Comparison of ENCODE assay signal across 24 cellular contexts in genomic region chr14:37857774-37858266, GRCh38.
DNase-seq lines count a peak whose midpoint lies in the region; ATAC-seq, FAIRE-seq and TF ChIP-seq lines count a peak whose summit lies in the region.
"Had no signal": no experiment of that assay in that cellular context is flagged by ENCODE, and none has a peak within 500 bp of the region (broad histone marks: within the 10 kb centered on the region; RNA-seq: fewer than 3 reads in every experiment).

No MANE protein-coding gene starts in this region.

- in situ Hi-C loops in HepG2 (cut with HindIII; ENCODE audit: extremely low pct_ligation_motif_present, low pct_unique_long_range_greater_than_20kb) (no loop called here), GM12878 (cut with MboI) (no loop called here)

- H3K4me1 ChIP-seq in HepG2 (ENCODE audit: insufficient read depth, low read length) = peaks cover 27% of the 10 kb centered on the region
- H3K4me1 ChIP-seq in right lobe of liver = peaks cover 0 to 4% (median 0%) of the 10 kb centered on the region in 4 donors
- no peaks in the 10 kb centered on the region for H3K4me1 ChIP-seq in GM12878 (ENCODE audit: control insufficient read depth, insufficient read depth, low read length)
- H3K4me1 ChIP-seq: A549, BE2C, BLaER1 had no signal

- H3K4me3 ChIP-seq in HepG2 (replicated peaks in 1 of 3; ENCODE audit: insufficient read depth in 1 of 3, low read depth in 2 of 3, low read length in 3 of 3) = no peak overlapping the region
- no peak overlapping the region for H3K4me3 ChIP-seq in right lobe of liver
- H3K4me3 ChIP-seq in GM12878 = no peak overlapping the region
- H3K4me3 ChIP-seq: A549, BLaER1 had no signal

- BruUV-seq in HepG2 (replicated peaks; lab: Mats Ljungman, UMichigan) (no TSS peak), GM12878 (replicated peaks; lab: Mats Ljungman, UMichigan) (no TSS peak)

- H4K20me1 ChIP-seq in HepG2 (ENCODE audit: insufficient read depth, low read length) (no peaks in the 10 kb centered on the region), GM12878 (ENCODE audit: control insufficient read depth, insufficient read depth) (no peaks in the 10 kb centered on the region)
- H4K20me1 ChIP-seq: BLaER1 had no signal

- TF ChIP-seq EP300 in HepG2 (IDR thresholded peaks at IDR 0.05; ENCODE audit: low read depth in 2 of 2, low read length in 2 of 2) = no peak
- TF ChIP-seq EP300 in HepG2 (CRISPR knock-in tag; IDR thresholded peaks at IDR 0.05; ENCODE audit: borderline replicate concordance) = no peak
- TF ChIP-seq EP300 in GM12878 (IDR thresholded peaks at IDR 0.05; ENCODE audit: borderline replicate concordance in 1 of 2, control insufficient read depth in 1 of 2, low read depth in 2 of 2, low read length in 2 of 2) = no peak

- TF ChIP-seq POLR2A in HepG2 (IDR thresholded peaks at IDR 0.05; ENCODE audit: insufficient read depth in 1 of 2, low read depth in 2 of 2, low read length in 2 of 2) (no peak), right lobe of liver (IDR thresholded peaks at IDR 0.05) (no peak), GM12878 (IDR thresholded peaks at IDR 0.05; ENCODE audit: low read depth, low read length) (no peak)

- no peak overlapping the region for H3K27ac Mint-ChIP-seq in stimulated activated effector memory CD8-positive, alpha-beta T cell treated with anti-CD3 and anti-CD28 coated beads, Interleukin-12 subunit alpha, Interleukin-12 subunit beta, amount 100 ng/mL, for 72 hours
- H3K27ac Mint-ChIP-seq: CD14-positive monocyte; CD4-positive, CD25-positive, alpha-beta regulatory T cell; CD8-positive, alpha-beta memory T cell had no signal

- POLR2A ChIA-PET in HepG2 (lab: Yijun Ruan, JAX) = interaction anchor here (1.0 kb wide), 1 partner anchor 13 kb away, joined by 4 read pairs; no protein-coding TSS in a partner anchor
- POLR2A ChIA-PET in GM12878 (lab: Charles Lee) = no interaction called here

- 97% methylated on average over 2 of the region's 2 CpGs for WGBS in HepG2 (ENCODE audit: low lambda C conversion rate)
- WGBS in right lobe of liver (ENCODE audit: insufficient coverage, low coverage, low lambda C conversion rate, missing lambda C conversion rate) = 89% methylated on average over 2 of the region's 2 CpGs
- 5% methylated on average over 1 of the region's 2 CpGs for WGBS in GM12878 (ENCODE audit: insufficient coverage, insufficient replicate concordance, low lambda C conversion rate, missing lambda C conversion rate)

- no peaks in the 10 kb centered on the region for H3K27me3 ChIP-seq in HepG2 (ENCODE audit: control insufficient read depth in 1 of 2, insufficient read depth in 2 of 2, low read length in 2 of 2)
- no peaks in the 10 kb centered on the region for H3K27me3 ChIP-seq in right lobe of liver
- H3K27me3 ChIP-seq in GM12878 (replicated peaks in 1 of 2; ENCODE audit: control insufficient read depth in 2 of 2, insufficient read depth in 2 of 2, low read length in 1 of 2) = no peaks in the 10 kb centered on the region
- H3K27me3 ChIP-seq: BLaER1 had no signal

- H3K79me2 ChIP-seq in HepG2 (ENCODE audit: insufficient read depth, low read length) (no peaks in the 10 kb centered on the region), GM12878 (ENCODE audit: control insufficient read depth, insufficient read depth, low read length) (no peaks in the 10 kb centered on the region)

- intact Hi-C loops in HepG2 (cut with micrococcal nuclease; ENCODE audit: unreplicated experiment) = no loop called here
- intact Hi-C loops in right lobe of liver (cut with DNase I) = no loop called here
- intact Hi-C loops in GM12878 (cut with micrococcal nuclease; ENCODE audit: unreplicated experiment) = no loop called here

- FAIRE-seq in HepG2 (lab: Jason Lieb, UNC) (no peak), GM12878 (lab: Jason Lieb, UNC) (no peak)
- FAIRE-seq: A549, GM12891 had no signal

- H2AFZ ChIP-seq in HepG2 (ENCODE audit: low read length) (no peak overlapping the region), GM12878 (ENCODE audit: control insufficient read depth, low read depth, low read length) (no peak overlapping the region)

- TF ChIP-seq RAD21 in HepG2 (CRISPR knock-in tag; IDR thresholded peaks at IDR 0.05) (no peak), GM12878 (IDR thresholded peaks at IDR 0.05; ENCODE audit: insufficient read depth, low read depth, low read length) (no peak)

- H3K4me1 Mint-ChIP-seq in stimulated activated effector memory CD8-positive, alpha-beta T cell treated with anti-CD3 and anti-CD28 coated beads, Interleukin-12 subunit alpha, Interleukin-12 subunit beta, amount 100 ng/mL, for 72 hours = no peaks in the 10 kb centered on the region
- H3K4me1 Mint-ChIP-seq: CD14-positive monocyte; CD4-positive, alpha-beta memory T cell; CD4-positive, CD25-positive, alpha-beta regulatory T cell; CD8-positive, alpha-beta memory T cell had no signal

- H3K36me3 Mint-ChIP-seq in stimulated activated effector memory CD8-positive, alpha-beta T cell treated with anti-CD3 and anti-CD28 coated beads, Interleukin-12 subunit alpha, Interleukin-12 subunit beta, amount 100 ng/mL, for 72 hours = no peaks in the 10 kb centered on the region
- H3K36me3 Mint-ChIP-seq: CD14-positive monocyte; CD4-positive, alpha-beta memory T cell; CD4-positive, CD25-positive, alpha-beta regulatory T cell; CD8-positive, alpha-beta memory T cell had no signal

- H3K27ac ChIP-seq in HepG2 (ENCODE audit: extremely low read length, insufficient read depth, low read length) = no peak overlapping the region
- H3K27ac ChIP-seq in right lobe of liver = no peak overlapping the region
- H3K27ac ChIP-seq in GM12878 (ENCODE audit: control insufficient read depth, insufficient read depth) = no peak overlapping the region
- H3K27ac ChIP-seq: 22Rv1, A549, BLaER1 had no signal

- no peaks in the 10 kb centered on the region for H3K36me3 ChIP-seq in HepG2 (replicated peaks in 1 of 2; ENCODE audit: control insufficient read depth in 1 of 2, insufficient read depth in 2 of 2, low read length in 2 of 2)
- no peaks in the 10 kb centered on the region for H3K36me3 ChIP-seq in right lobe of liver
- no peaks in the 10 kb centered on the region for H3K36me3 ChIP-seq in GM12878 (ENCODE audit: control insufficient read depth in 2 of 2, insufficient read depth in 2 of 2, low read length in 1 of 2)
- H3K36me3 ChIP-seq: BE2C, BLaER1 had no signal

- H3K9ac ChIP-seq in HepG2 (ENCODE audit: insufficient read depth, low read depth, low read length) (no peak overlapping the region), GM12878 (ENCODE audit: control insufficient read depth, insufficient read depth, low read length) (no peak overlapping the region)
- H3K9ac ChIP-seq: BLaER1 had no signal

- RAD21 ChIA-PET in GM12878 (lab: Charles Lee; ENCODE audit: unreplicated experiment) = no interaction called here

- no peak for ATAC-seq in HepG2
- ATAC-seq in right lobe of liver = no peak
- no peak for ATAC-seq in GM12878
- ATAC-seq in stimulated activated effector memory CD8-positive, alpha-beta T cell treated with anti-CD3 and anti-CD28 coated beads, Interleukin-12 subunit alpha, Interleukin-12 subunit beta, amount 100 ng/mL, for 72 hours = peak; percentile 37
- ATAC-seq: A549 had no signal

- peaks cover 4% of the 10 kb centered on the region for H3K9me3 Mint-ChIP-seq in stimulated activated effector memory CD8-positive, alpha-beta T cell treated with anti-CD3 and anti-CD28 coated beads, Interleukin-12 subunit alpha, Interleukin-12 subunit beta, amount 100 ng/mL, for 72 hours
- H3K9me3 Mint-ChIP-seq: CD14-positive monocyte; CD8-positive, alpha-beta memory T cell had no signal

- no peaks in the 10 kb centered on the region for H3K9me3 ChIP-seq in HepG2 (ENCODE audit: low read length)
- no peaks in the 10 kb centered on the region for H3K9me3 ChIP-seq in right lobe of liver
- no peaks in the 10 kb centered on the region for H3K9me3 ChIP-seq in GM12878 (replicated peaks; ENCODE audit: control insufficient read depth, insufficient read depth, low read length)
- H3K9me3 ChIP-seq: A549, BE2C, BLaER1 had no signal

- no peak for TF ChIP-seq CTCF in HepG2 (CRISPR knock-in tag; IDR thresholded peaks at IDR 0.05)
- TF ChIP-seq CTCF in right lobe of liver (IDR thresholded peaks at IDR 0.05) = no peak
- TF ChIP-seq CTCF in GM12878 (IDR thresholded peaks at IDR 0.05 in 2 of 3, conservative IDR thresholded peaks at IDR 0.05 in 1 of 3; ENCODE audit: control insufficient read depth in 2 of 3, extremely low read depth in 1 of 3, insufficient read depth in 1 of 3, low read depth in 3 of 3, low read length in 3 of 3) = no peak

- SMC1A ChIA-PET in GM12878 (lab: Charles Lee; ENCODE audit: uncharacterized antibody, unreplicated experiment) = no interaction called here

- DNase-seq in HepG2 (ENCODE audit: low spot score) (no peak), right lobe of liver (no peak), GM12878 (ENCODE audit: low read depth, low spot score) (no peak), GM19238 (ENCODE audit: insufficient read length, low spot score) (no peak), NCI-H2081 (lab: John Stamatoyannopoulos, UW) (no peak)
- no peak for DNase-seq in stimulated activated effector memory CD8-positive, alpha-beta T cell treated with anti-CD3 and anti-CD28 coated beads, Interleukin-12 subunit alpha, Interleukin-12 subunit beta, amount 100 ng/mL, for 72 hours (ENCODE audit: low spot score in 2 of 2)
- DNase-seq: BE2C; C1 segment of cervical spinal cord; CD4-positive, alpha-beta memory T cell; CD4-positive, CD25-positive, alpha-beta regulatory T cell; CD8-positive, alpha-beta memory T cell; COR-L47; DMS 273 treated with DMSO at 0.1 percent for 48 hours; DMS153; DMS53; DMS79; DND-41; EL; GDM1 had no signal

- no peak overlapping the region for H3K4me3 Mint-ChIP-seq in stimulated activated effector memory CD8-positive, alpha-beta T cell treated with anti-CD3 and anti-CD28 coated beads, Interleukin-12 subunit alpha, Interleukin-12 subunit beta, amount 100 ng/mL, for 72 hours
- H3K4me3 Mint-ChIP-seq: CD14-positive monocyte; CD4-positive, alpha-beta memory T cell; CD4-positive, CD25-positive, alpha-beta regulatory T cell; CD8-positive, alpha-beta memory T cell had no signal

- H3K4me2 ChIP-seq in HepG2 (ENCODE audit: low read depth, low read length) = no peak overlapping the region
- no peak overlapping the region for H3K4me2 ChIP-seq in GM12878 (ENCODE audit: control insufficient read depth, insufficient read depth)
- H3K4me2 ChIP-seq: A549, BLaER1 had no signal

- CTCF ChIA-PET in HepG2 (lab: Yijun Ruan, JAX; ENCODE audit: low intra/inter-chr PET ratio, low total read pairs) = no interaction called here
- CTCF ChIA-PET in GM12878 (lab: Yijun Ruan, JAX) = no interaction called here

TF ChIP-seq in HepG2, 621 proteins besides CTCF, POLR2A, EP300 and RAD21 (continues in another document):
- TF ChIP-seq FOXP1 (IDR thresholded peaks at IDR 0.05) (0 out of 2 replicates have a peak, but pooled peaks have one; percentile 42), FOXP1 (CRISPR knock-in tag; IDR thresholded peaks at IDR 0.05) (no peak), TEAD3 (CRISPR knock-in tag; optimal IDR thresholded peaks at IDR 0.05; ENCODE audit: borderline replicate concordance) (peak; percentile 8)

TF ChIP-seq in GM12878, 131 proteins besides CTCF, POLR2A, EP300 and RAD21 (continues in another document):
- TF ChIP-seq GATAD2B (conservative IDR thresholded peaks at IDR 0.05; ENCODE audit: low read depth) = no peak

Comparison
In these comparisons a context has a peak if more than half of its experiments do, and no peak if none do; other contexts are left out.
1. Of the 75 proteins assayed by ChIP-seq in both HepG2 and GM12878: peak only in HepG2: ASH2L and ZNF207; only in GM12878: FOXK2; in both: none; in neither: 72.